In the genomic region with DNA sequence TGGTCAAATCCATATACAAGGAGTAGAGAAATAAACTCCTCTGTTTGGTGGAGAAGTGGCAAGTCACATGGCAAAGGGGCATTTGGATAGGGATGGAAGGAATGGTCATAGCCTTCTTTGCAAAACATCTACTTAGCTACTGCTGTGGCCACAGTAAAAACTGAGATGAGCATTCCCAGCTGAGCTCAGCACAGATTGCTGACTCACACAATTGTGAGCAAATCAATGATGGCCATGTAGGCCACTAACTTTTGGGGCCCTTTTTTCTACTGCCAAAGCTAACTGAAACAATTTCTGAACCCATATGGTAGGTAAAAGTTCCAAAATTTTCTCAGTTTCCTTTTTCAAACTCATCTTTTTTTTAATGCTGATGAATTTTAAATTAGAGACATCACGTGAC, we compare ENCODE assay signal across 31 cellular contexts.
"Had no signal": no experiment of that assay in that cellular context is flagged by ENCODE, and none has a peak within 500 bp of the region (broad histone marks: within the 10 kb centered on the region; RNA-seq: fewer than 3 reads in every experiment).

No MANE protein-coding gene starts in this region.

- H3K4me3 Mint-ChIP-seq: activated CD4-positive, alpha-beta T cell treated with anti-CD3 and anti-CD28 coated beads for 36 hours; activated CD4-positive, alpha-beta T cell treated with anti-CD3 and anti-CD28 coated beads, Interleukin-2, amount 10 ng/mL, durations not matched to agents 7 days and 5 days; activated CD8-positive, alpha-beta T cell treated with anti-CD3 and anti-CD28 coated beads for 36 hours; activated naive CD8-positive, alpha-beta T cell treated with anti-CD3 and anti-CD28 coated beads, Interleukin-2, amount 10 ng/mL, durations not matched to agents 7 days and 5 days; activated T-cell treated with anti-CD3 and anti-CD28 coated beads, Interleukin-2, amount 50 U/mL, for 4 hours; activated T-helper 17 cell treated with anti-CD3 and anti-CD28 coated beads, Interleukin-2, amount 50 U/mL, for 72 hours; brain; dendritic cell treated with granulocyte-macrophage colony-stimulating factor and Interleukin-4, amounts not matched to agents 40 ng/mL and 50 ng/mL, for 4 days; endodermal cell; T-helper 17 cell; T-helper 2 cell treated with Interferon-gamma antibody and Interleukin-4, amounts not matched to agents 5 μg/mL and 100 μg/mL, for 36 hours had no signal

- H3K27me3 Mint-ChIP-seq: activated CD4-positive, alpha-beta T cell treated with anti-CD3 and anti-CD28 coated beads for 36 hours; activated CD4-positive, alpha-beta T cell treated with anti-CD3 and anti-CD28 coated beads, Interleukin-2, amount 10 ng/mL, durations not matched to agents 7 days and 5 days; activated CD8-positive, alpha-beta T cell treated with anti-CD3 and anti-CD28 coated beads for 36 hours; activated T-helper 17 cell treated with anti-CD3 and anti-CD28 coated beads, Interleukin-2, amount 50 U/mL, for 72 hours; brain; dendritic cell treated with granulocyte-macrophage colony-stimulating factor and Interleukin-4, amounts not matched to agents 40 ng/mL and 50 ng/mL, for 4 days had no signal

- H3K36me3 Mint-ChIP-seq: activated naive CD4-positive, alpha-beta T cell treated with anti-CD3 and anti-CD28 coated beads, Interleukin-2, amount 50 U/mL, for 72 hours; activated naive CD8-positive, alpha-beta T cell treated with anti-CD3 and anti-CD28 coated beads, Interleukin-2, amount 10 ng/mL, durations not matched to agents 7 days and 5 days; brain had no signal

- DNase-seq: activated CD4-positive, alpha-beta T cell treated with anti-CD3 and anti-CD28 coated beads for 36 hours; activated CD4-positive, alpha-beta T cell treated with anti-CD3 and anti-CD28 coated beads, Interleukin-2, amount 10 ng/mL, durations not matched to agents 7 days and 5 days; activated CD4-positive, alpha-beta T cell treated with anti-CD3 and anti-CD28 coated beads, Interleukin-2, amount 50 U/mL, for 4 hours; activated CD4-positive, CD25-positive, alpha-beta regulatory T cell; activated CD4-positive, CD25-positive, alpha-beta regulatory T cell treated with anti-CD3 and anti-CD28 coated beads, Interleukin-2, amount 50 U/mL, for 72 hours; activated CD8-positive, alpha-beta memory T cell treated with anti-CD3 and anti-CD28 coated beads for 24 hours; activated CD8-positive, alpha-beta T cell treated with anti-CD3 and anti-CD28 coated beads for 36 hours; activated effector memory CD4-positive, alpha-beta T cell treated with Interleukin-2 at 50 U/mL for 16 hours; activated gamma-delta T cell treated with Interleukin-2 at 50 U/mL for 16 hours; activated naive CD4-positive, alpha-beta T cell treated with Interleukin-2 at 50 U/mL for 16 hours; activated naive CD8-positive, alpha-beta T cell treated with anti-CD3 and anti-CD28 coated beads, Interleukin-2, amount 10 ng/mL, durations not matched to agents 7 days and 5 days; activated T-cell treated with anti-CD3 and anti-CD28 coated beads, Interleukin-2, amount 50 U/mL, for 4 hours; central memory CD4-positive, alpha-beta T cell; cerebellar nuclear complex; dorsolateral prefrontal cortex; effector memory CD4-positive, alpha-beta T cell; endodermal cell; head of caudate nucleus; T-helper 1 cell; T-helper 17 cell had no signal

- FAIRE-seq: frontal cortex had no signal

- H3K27ac ChIP-seq: ascending aorta, breast epithelium, cardiac muscle cell, coronary artery, dorsolateral prefrontal cortex had no signal

- H3K9me3 ChIP-seq: ascending aorta, breast epithelium had no signal

- H3K9me3 Mint-ChIP-seq: activated CD8-positive, alpha-beta T cell treated with anti-CD3 and anti-CD28 coated beads for 36 hours; activated naive CD4-positive, alpha-beta T cell treated with anti-CD3 and anti-CD28 coated beads, Interleukin-2, amount 50 U/mL, for 72 hours; activated naive CD8-positive, alpha-beta T cell treated with anti-CD3 and anti-CD28 coated beads, Interleukin-2, amount 10 ng/mL, durations not matched to agents 7 days and 5 days; activated T-cell treated with anti-CD3 and anti-CD28 coated beads, Interleukin-2, amount 50 U/mL, for 4 hours; activated T-helper 17 cell treated with anti-CD3 and anti-CD28 coated beads, Interleukin-2, amount 50 U/mL, for 72 hours; dendritic cell treated with granulocyte-macrophage colony-stimulating factor and Interleukin-4, amounts not matched to agents 40 ng/mL and 50 ng/mL, for 4 days; endodermal cell; T-helper 2 cell treated with Interferon-gamma antibody and Interleukin-4, amounts not matched to agents 5 μg/mL and 100 μg/mL, for 36 hours had no signal

- H3K27me3 ChIP-seq: ascending aorta, breast epithelium, cardiac muscle cell, dorsolateral prefrontal cortex had no signal

- H3K4me3 ChIP-seq: ascending aorta, breast epithelium, cardiac muscle cell, coronary artery, dorsolateral prefrontal cortex had no signal

- H3K4me1 Mint-ChIP-seq: activated T-helper 17 cell treated with anti-CD3 and anti-CD28 coated beads, Interleukin-2, amount 50 U/mL, for 72 hours; T-helper 17 cell had no signal

- H3K27ac Mint-ChIP-seq: activated CD4-positive, alpha-beta T cell treated with anti-CD3 and anti-CD28 coated beads for 36 hours; activated CD4-positive, alpha-beta T cell treated with anti-CD3 and anti-CD28 coated beads, Interleukin-2, amount 10 ng/mL, durations not matched to agents 7 days and 5 days; activated CD8-positive, alpha-beta T cell treated with anti-CD3 and anti-CD28 coated beads for 36 hours; activated naive CD4-positive, alpha-beta T cell treated with anti-CD3 and anti-CD28 coated beads, Interleukin-2, amount 50 U/mL, for 72 hours; activated naive CD8-positive, alpha-beta T cell treated with anti-CD3 and anti-CD28 coated beads, Interleukin-2, amount 10 ng/mL, durations not matched to agents 7 days and 5 days; activated T-helper 17 cell treated with anti-CD3 and anti-CD28 coated beads, Interleukin-2, amount 50 U/mL, for 72 hours; brain; dendritic cell treated with granulocyte-macrophage colony-stimulating factor and Interleukin-4, amounts not matched to agents 40 ng/mL and 50 ng/mL, for 4 days; endodermal cell; T-helper 17 cell; T-helper 2 cell treated with Interferon-gamma antibody and Interleukin-4, amounts not matched to agents 5 μg/mL and 100 μg/mL, for 36 hours had no signal

- H3K4me1 ChIP-seq: breast epithelium had no signal

- H3K36me3 ChIP-seq: ascending aorta, breast epithelium, cardiac muscle cell had no signal

- ATAC-seq: activated CD4-positive, alpha-beta T cell treated with anti-CD3 and anti-CD28 coated beads for 36 hours; activated CD8-positive, alpha-beta T cell treated with anti-CD3 and anti-CD28 coated beads for 36 hours; activated naive CD4-positive, alpha-beta T cell treated with anti-CD3 and anti-CD28 coated beads, Interleukin-2, amount 50 U/mL, for 72 hours; activated T-cell treated with anti-CD3 and anti-CD28 coated beads, Interleukin-2, amount 50 U/mL, for 4 hours; activated T-helper 17 cell treated with anti-CD3 and anti-CD28 coated beads, Interleukin-2, amount 50 U/mL, for 72 hours; esophagus mucosa; T-helper 17 cell had no signal
